Comparison of ENCODE assay signal across 1 cellular context in genomic region chr3:129384103-129384502, GRCh38. TPM values are rescaled to one million over a fixed set of nuclear protein-coding genes. Genes with fewer than 3 reads are reported as not detected.
"Had no signal": no experiment of that assay in that cellular context is flagged by ENCODE, and none has a peak within 500 bp of the region (broad histone marks: within the 10 kb centered on the region; RNA-seq: fewer than 3 reads in every experiment).

No MANE protein-coding gene starts in this region.

RNA-seq across cellular contexts. Expression of gene EFCAB12, which starts 44.3 kb away (rescaled TPM):
- total RNA-seq: M059J had no signal
